In genomic region chr4:26867914-26868684, GRCh38 we compare ENCODE assay signal across 12 cellular contexts. TPM values are rescaled to one million over a fixed set of nuclear protein-coding genes. Genes with fewer than 3 reads are reported as not detected.
DNase-seq lines count a peak whose midpoint lies in the region; ATAC-seq, FAIRE-seq and TF ChIP-seq lines count a peak whose summit lies in the region.
"Had no signal": no experiment of that assay in that cellular context is flagged by ENCODE, and none has a peak within 500 bp of the region (broad histone marks: within the 10 kb centered on the region; RNA-seq: fewer than 3 reads in every experiment).

No MANE protein-coding gene starts in this region.

- POLR2A ChIA-PET in activated CD8-positive, alpha-beta T cell treated with anti-CD3 and anti-CD28 coated beads for 36 hours (lab: Charles Lee): interaction anchor here (0.6 to 2.7 kb wide), 3 partner anchors 16 to 45 kb away, joined by 3 to 9 read pairs (median 4); no protein-coding TSS in a partner anchor

- H3K36me3 Mint-ChIP-seq in activated naive CD4-positive, alpha-beta T cell treated with anti-CD3 and anti-CD28 coated beads, Interleukin-2, amount 10 ng/mL, durations not matched to agents 7 days and 5 days: peaks cover 34% of the 10 kb centered on the region
- peaks cover 15% of the 10 kb centered on the region for H3K36me3 Mint-ChIP-seq in activated CD8-positive, alpha-beta T cell treated with anti-CD3 and anti-CD28 coated beads for 36 hours (ENCODE audit: low read depth)
- peaks cover 11% of the 10 kb centered on the region for H3K36me3 Mint-ChIP-seq in stimulated activated memory B cell treated with anti-CD40 and anti-IgM and Interleukin-4, amounts not matched to agents 10 μg/mL and 1 μg/mL and 100 μg/mL, for 72 hours

- peaks cover 0 to 5% (median 0%) of the 10 kb centered on the region in 4 donors for H3K4me1 ChIP-seq in tibial artery
- H3K4me1 ChIP-seq in small intestine (ENCODE audit: control insufficient read depth in 2 of 2, insufficient read depth in 1 of 2, low read depth in 1 of 2, low read length in 1 of 2): peaks cover 2 to 11% of the 10 kb centered on the region in 2 donors

- peak overlapping the region; percentile 20 for H3K4me3 Mint-ChIP-seq in activated naive CD4-positive, alpha-beta T cell treated with anti-CD3 and anti-CD28 coated beads, Interleukin-2, amount 10 ng/mL, durations not matched to agents 7 days and 5 days
- peak overlapping the region; percentile 45 for H3K4me3 Mint-ChIP-seq in activated CD8-positive, alpha-beta T cell treated with anti-CD3 and anti-CD28 coated beads for 36 hours
- peak overlapping the region; percentile 25 for H3K4me3 Mint-ChIP-seq in stimulated activated memory B cell treated with anti-CD40 and anti-IgM and Interleukin-4, amounts not matched to agents 10 μg/mL and 1 μg/mL and 100 μg/mL, for 72 hours

- H3K4me1 Mint-ChIP-seq in activated naive CD4-positive, alpha-beta T cell treated with anti-CD3 and anti-CD28 coated beads, Interleukin-2, amount 10 ng/mL, durations not matched to agents 7 days and 5 days: peaks cover 82% of the 10 kb centered on the region
- peaks cover 79% of the 10 kb centered on the region for H3K4me1 Mint-ChIP-seq in activated CD8-positive, alpha-beta T cell treated with anti-CD3 and anti-CD28 coated beads for 36 hours (ENCODE audit: low read depth)
- H3K4me1 Mint-ChIP-seq in stimulated activated memory B cell treated with anti-CD40 and anti-IgM and Interleukin-4, amounts not matched to agents 10 μg/mL and 1 μg/mL and 100 μg/mL, for 72 hours: peaks cover 79% of the 10 kb centered on the region

- H3K27me3 Mint-ChIP-seq in activated naive CD4-positive, alpha-beta T cell treated with anti-CD3 and anti-CD28 coated beads, Interleukin-2, amount 10 ng/mL, durations not matched to agents 7 days and 5 days: no peaks in the 10 kb centered on the region
- no peaks in the 10 kb centered on the region for H3K27me3 Mint-ChIP-seq in activated CD8-positive, alpha-beta T cell treated with anti-CD3 and anti-CD28 coated beads for 36 hours
- no peaks in the 10 kb centered on the region for H3K27me3 Mint-ChIP-seq in stimulated activated memory B cell treated with anti-CD40 and anti-IgM and Interleukin-4, amounts not matched to agents 10 μg/mL and 1 μg/mL and 100 μg/mL, for 72 hours

- ATAC-seq in activated CD8-positive, alpha-beta T cell treated with anti-CD3 and anti-CD28 coated beads for 36 hours: peak; percentile 21
- ATAC-seq in stimulated activated memory B cell treated with anti-CD40 and anti-IgM and Interleukin-4, amounts not matched to agents 10 μg/mL and 1 μg/mL and 100 μg/mL, for 72 hours: no peak

- H3K36me3 ChIP-seq in tibial artery (no peaks in the 10 kb centered on the region), small intestine (ENCODE audit: control insufficient read depth in 2 of 2, insufficient read depth in 2 of 2, low read length in 2 of 2) (no peaks in the 10 kb centered on the region)
- H3K36me3 ChIP-seq: Peyer's patch had no signal

- intact Hi-C loops in activated CD8-positive, alpha-beta T cell treated with anti-CD3 and anti-CD28 coated beads for 36 hours (cut with micrococcal nuclease): loop anchor here (10.0 kb wide), 2 partner anchors 413 to 543 kb away; partner anchors contain the start of gene RBPJ
- intact Hi-C loops in tibial artery (cut with DNase I; ENCODE audit: low total_unique reads) (no loop called here), head of caudate nucleus (cut with DNase I) (no loop called here)

- no peak overlapping the region for H3K27ac ChIP-seq in tibial artery
- H3K27ac ChIP-seq in small intestine (ENCODE audit: low read depth in 1 of 2, low read length in 1 of 2): peak overlapping the region in 1 of 2 donors; percentile 66

- TF ChIP-seq CTCF in activated CD8-positive, alpha-beta T cell treated with anti-CD3 and anti-CD28 coated beads for 36 hours (IDR thresholded peaks at IDR 0.05): no peak
- TF ChIP-seq CTCF in tibial artery (IDR thresholded peaks at IDR 0.05): no peak

- H3K4me3 ChIP-seq in tibial artery (no peak overlapping the region), small intestine (ENCODE audit: low read depth in 1 of 2, low read length in 2 of 2) (no peak overlapping the region)
- H3K4me3 ChIP-seq: Peyer's patch had no signal

- CTCF ChIA-PET in activated naive CD4-positive, alpha-beta T cell treated with anti-CD3 and anti-CD28 coated beads, Interleukin-2, amount 10 ng/mL, durations not matched to agents 7 days and 5 days (lab: Charles Lee): no interaction called here
- CTCF ChIA-PET in activated CD8-positive, alpha-beta T cell treated with anti-CD3 and anti-CD28 coated beads for 36 hours (lab: Charles Lee): interaction anchor here (0.8 to 1.7 kb wide), 5 partner anchors 10 to 136 kb away, joined by 3 to 8 read pairs (median 3); no protein-coding TSS in a partner anchor

- no peak for DNase-seq in activated naive CD4-positive, alpha-beta T cell treated with anti-CD3 and anti-CD28 coated beads, Interleukin-2, amount 10 ng/mL, durations not matched to agents 7 days and 5 days
- no peak for DNase-seq in activated naive CD4-positive, alpha-beta T cell treated with Interleukin-2 at 50 U/mL for 16 hours
- no peak for DNase-seq in activated CD8-positive, alpha-beta T cell treated with anti-CD3 and anti-CD28 coated beads for 36 hours
- peak; percentile 16 for DNase-seq in iris pigment epithelial cell (ENCODE audit: low read depth)
- no peak for DNase-seq in tibial artery
- no peak for DNase-seq in small intestine
- DNase-seq in head of caudate nucleus: no peak
- DNase-seq: amygdala; Peyer's patch; stimulated activated CD4-positive, alpha-beta T cell treated with anti-CD3 and anti-CD28 coated beads, Interleukin-2, amount 100 ng/mL, for 24 hours; substantia nigra had no signal

- no peaks in the 10 kb centered on the region for H3K9me3 Mint-ChIP-seq in activated naive CD4-positive, alpha-beta T cell treated with anti-CD3 and anti-CD28 coated beads, Interleukin-2, amount 10 ng/mL, durations not matched to agents 7 days and 5 days
- peaks cover 1% of the 10 kb centered on the region for H3K9me3 Mint-ChIP-seq in activated CD8-positive, alpha-beta T cell treated with anti-CD3 and anti-CD28 coated beads for 36 hours
- no peaks in the 10 kb centered on the region for H3K9me3 Mint-ChIP-seq in stimulated activated memory B cell treated with anti-CD40 and anti-IgM and Interleukin-4, amounts not matched to agents 10 μg/mL and 1 μg/mL and 100 μg/mL, for 72 hours

- peak overlapping the region; percentile 62 for H3K27ac Mint-ChIP-seq in activated naive CD4-positive, alpha-beta T cell treated with anti-CD3 and anti-CD28 coated beads, Interleukin-2, amount 10 ng/mL, durations not matched to agents 7 days and 5 days
- H3K27ac Mint-ChIP-seq in activated CD8-positive, alpha-beta T cell treated with anti-CD3 and anti-CD28 coated beads for 36 hours: peak overlapping the region; percentile 77
- H3K27ac Mint-ChIP-seq in stimulated activated memory B cell treated with anti-CD40 and anti-IgM and Interleukin-4, amounts not matched to agents 10 μg/mL and 1 μg/mL and 100 μg/mL, for 72 hours: peak overlapping the region; percentile 34

- H3K27me3 ChIP-seq in tibial artery: no peaks in the 10 kb centered on the region
- no peaks in the 10 kb centered on the region for H3K27me3 ChIP-seq in small intestine (ENCODE audit: control insufficient read depth in 2 of 2, insufficient read depth in 2 of 2, low read length in 2 of 2)
- H3K27me3 ChIP-seq: Peyer's patch had no signal

- no peaks in the 10 kb centered on the region for H3K9me3 ChIP-seq in tibial artery
- no peaks in the 10 kb centered on the region for H3K9me3 ChIP-seq in small intestine (ENCODE audit: control insufficient read depth, low read depth)
- H3K9me3 ChIP-seq: Peyer's patch had no signal

- 51 to 78% (median 72%) methylated on average over 3 of the region's 3 CpGs for WGBS in small intestine, 3 donors

- no peak for FAIRE-seq in small intestine (lab: Jason Lieb, UNC)

RNA-seq across cellular contexts. Expression of gene STIM2, which starts 7.5 kb away (rescaled TPM):
- 10 to 100 TPM; 44.4 to 46.6 TPM for total RNA-seq in activated CD8-positive, alpha-beta T cell treated with anti-CD3 and anti-CD28 coated beads for 36 hours
- 10 to 100 TPM in 2 of 3 donors, 1 to 10 TPM in 1; 7.6 to 17.4 (median 14.1) TPM for polyA plus RNA-seq in small intestine
